Comparison of ENCODE assay signal across 1 cellular context in the genomic region with DNA sequence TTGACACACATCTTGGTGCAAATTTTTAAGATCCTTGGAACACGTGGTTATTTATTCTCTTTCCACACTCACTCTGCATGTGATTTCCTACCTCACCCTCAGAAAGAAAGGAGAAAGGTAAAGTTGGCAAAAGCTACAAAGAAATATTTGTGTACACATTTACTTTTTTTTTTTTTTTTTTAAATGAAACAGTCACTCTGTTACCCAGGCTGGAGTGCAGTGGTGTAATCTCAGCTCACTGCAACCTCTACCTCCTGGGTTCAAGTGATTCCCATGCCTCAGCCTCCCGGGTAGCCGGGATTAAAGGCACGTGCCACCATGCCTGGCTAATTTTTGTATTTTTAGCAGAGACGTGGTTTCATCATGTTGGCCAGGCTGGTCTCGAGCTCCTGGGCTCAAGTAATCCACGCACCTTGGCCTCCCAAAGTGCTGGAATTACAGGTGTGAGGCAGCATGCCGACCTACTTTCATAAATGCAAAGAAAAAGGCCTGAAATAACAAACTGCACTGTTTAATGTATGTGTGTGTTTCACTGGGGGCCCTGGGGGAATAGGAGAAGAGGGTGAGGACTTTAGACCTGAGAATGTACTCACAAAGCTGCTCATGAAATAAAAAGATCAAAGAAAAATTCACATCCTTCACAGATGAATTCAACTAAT.
TF ChIP-seq lines count a peak whose summit lies in the region.

No MANE protein-coding gene starts in this region.

TF ChIP-seq in HepG2, 621 proteins besides CTCF, POLR2A, EP300 and RAD21 (continued from another document and continues in another):
- TF ChIP-seq AFF4 (CRISPR knock-in tag; IDR thresholded peaks at IDR 0.05) (no peak), RORA (CRISPR knock-in tag; IDR thresholded peaks at IDR 0.05) (0 out of 2 replicates have a peak, but pooled peaks have one; percentile 71), ZNF780A (CRISPR knock-in tag; IDR thresholded peaks at IDR 0.05) (no peak), GATA4 (IDR thresholded peaks at IDR 0.05; ENCODE audit: borderline replicate concordance, low read depth) (peak; percentile 54; the same call in 1 of the 2 replicates), ZNF160 (CRISPR knock-in tag; IDR thresholded peaks at IDR 0.05) (no peak), GMEB1 (CRISPR knock-in tag; IDR thresholded peaks at IDR 0.05; ENCODE audit: borderline replicate concordance) (no peak), SETDB1 (CRISPR knock-in tag; IDR thresholded peaks at IDR 0.05; ENCODE audit: borderline replicate concordance) (no peak), GRHL1 (CRISPR knock-in tag; conservative IDR thresholded peaks at IDR 0.05) (no peak), CHD4 (IDR thresholded peaks at IDR 0.05; ENCODE audit: borderline replicate concordance, low read length) (no peak), HNRNPH1 (optimal IDR thresholded peaks at IDR 0.05; ENCODE audit: low read depth, low read length) (no peak), SNRNP70 (IDR thresholded peaks at IDR 0.05; ENCODE audit: low read depth, low read length) (no peak), ZNF777 (CRISPR knock-in tag; IDR thresholded peaks at IDR 0.05) (no peak), XBP1 (CRISPR knock-in tag; IDR thresholded peaks at IDR 0.05) (no peak), FOSL1 (CRISPR knock-in tag; IDR thresholded peaks at IDR 0.05; ENCODE audit: borderline replicate concordance) (no peak), ZNF790 (CRISPR knock-in tag; IDR thresholded peaks at IDR 0.05; ENCODE audit: borderline replicate concordance) (no peak), DR1 (CRISPR knock-in tag; IDR thresholded peaks at IDR 0.05) (no peak), ZNF737 (CRISPR knock-in tag; IDR thresholded peaks at IDR 0.05; ENCODE audit: borderline replicate concordance) (no peak), PHF20 (CRISPR knock-in tag; IDR thresholded peaks at IDR 0.05) (no peak), TRAFD1 (CRISPR knock-in tag; IDR thresholded peaks at IDR 0.05; ENCODE audit: borderline replicate concordance) (no peak), NFE2 (CRISPR knock-in tag; IDR thresholded peaks at IDR 0.05) (no peak), TBX3 (IDR thresholded peaks at IDR 0.05; ENCODE audit: borderline replicate concordance) (peak; percentile 64; the same call in 1 of the 2 replicates), PBX2 (CRISPR knock-in tag; IDR thresholded peaks at IDR 0.05) (no peak), GATAD2A (CRISPR knock-in tag; IDR thresholded peaks at IDR 0.05) (peak; percentile 48), RARA (CRISPR knock-in tag; IDR thresholded peaks at IDR 0.05) (peak; percentile 41; the same call in 1 of the 2 replicates), ZNF615 (CRISPR knock-in tag; IDR thresholded peaks at IDR 0.05; ENCODE audit: borderline replicate concordance) (no peak), FOXP1 (IDR thresholded peaks at IDR 0.05) (no peak), FOXP1 (CRISPR knock-in tag; IDR thresholded peaks at IDR 0.05) (peak; percentile 60; the same call in 1 of the 2 replicates), ATF7 (IDR thresholded peaks at IDR 0.05) (no peak), ATF7 (CRISPR knock-in tag; IDR thresholded peaks at IDR 0.05) (no peak), ZNF883 (CRISPR knock-in tag; IDR thresholded peaks at IDR 0.05; ENCODE audit: not compliant biosample characterization) (no peak), THAP9 (CRISPR knock-in tag; IDR thresholded peaks at IDR 0.05; ENCODE audit: borderline replicate concordance) (no peak), KLF12 (CRISPR knock-in tag; IDR thresholded peaks at IDR 0.05; ENCODE audit: borderline replicate concordance) (no peak), FOXJ3 (CRISPR knock-in tag; IDR thresholded peaks at IDR 0.05; ENCODE audit: borderline replicate concordance) (peak; percentile 67; the same call in 1 of the 2 replicates), ATF7-NPFF (CRISPR knock-in tag; IDR thresholded peaks at IDR 0.05; ENCODE audit: low read depth) (no peak), ZFP41 (CRISPR knock-in tag; IDR thresholded peaks at IDR 0.05; ENCODE audit: borderline replicate concordance) (no peak), FIP1L1 (IDR thresholded peaks at IDR 0.05; ENCODE audit: borderline replicate concordance, insufficient read depth, low read depth, low read length) (no peak), MXD3 (CRISPR knock-in tag; IDR thresholded peaks at IDR 0.05) (no peak), SNAPC5 (CRISPR knock-in tag; IDR thresholded peaks at IDR 0.05; ENCODE audit: borderline replicate concordance) (no peak), GTF2F1 (IDR thresholded peaks at IDR 0.05; ENCODE audit: low read length) (no peak), FLYWCH1 (CRISPR knock-in tag; IDR thresholded peaks at IDR 0.05) (no peak), TCF12 (IDR thresholded peaks at IDR 0.05) (no peak), TCF12 (CRISPR knock-in tag; IDR thresholded peaks at IDR 0.05) (no peak)
- TF ChIP-seq, protein P1, sequence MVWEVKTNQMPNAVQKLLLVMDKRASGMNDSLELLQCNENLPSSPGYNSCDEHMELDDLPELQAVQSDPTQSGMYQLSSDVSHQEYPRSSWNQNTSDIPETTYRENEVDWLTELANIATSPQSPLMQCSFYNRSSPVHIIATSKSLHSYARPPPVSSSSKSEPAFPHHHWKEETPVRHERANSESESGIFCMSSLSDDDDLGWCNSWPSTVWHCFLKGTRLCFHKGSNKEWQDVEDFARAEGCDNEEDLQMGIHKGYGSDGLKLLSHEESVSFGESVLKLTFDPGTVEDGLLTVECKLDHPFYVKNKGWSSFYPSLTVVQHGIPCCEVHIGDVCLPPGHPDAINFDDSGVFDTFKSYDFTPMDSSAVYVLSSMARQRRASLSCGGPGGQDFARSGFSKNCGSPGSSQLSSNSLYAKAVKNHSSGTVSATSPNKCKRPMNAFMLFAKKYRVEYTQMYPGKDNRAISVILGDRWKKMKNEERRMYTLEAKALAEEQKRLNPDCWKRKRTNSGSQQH (CRISPR knock-in tag; IDR thresholded peaks at IDR 0.05; ENCODE audit: low read depth): no peak
- TF ChIP-seq, protein P2, sequence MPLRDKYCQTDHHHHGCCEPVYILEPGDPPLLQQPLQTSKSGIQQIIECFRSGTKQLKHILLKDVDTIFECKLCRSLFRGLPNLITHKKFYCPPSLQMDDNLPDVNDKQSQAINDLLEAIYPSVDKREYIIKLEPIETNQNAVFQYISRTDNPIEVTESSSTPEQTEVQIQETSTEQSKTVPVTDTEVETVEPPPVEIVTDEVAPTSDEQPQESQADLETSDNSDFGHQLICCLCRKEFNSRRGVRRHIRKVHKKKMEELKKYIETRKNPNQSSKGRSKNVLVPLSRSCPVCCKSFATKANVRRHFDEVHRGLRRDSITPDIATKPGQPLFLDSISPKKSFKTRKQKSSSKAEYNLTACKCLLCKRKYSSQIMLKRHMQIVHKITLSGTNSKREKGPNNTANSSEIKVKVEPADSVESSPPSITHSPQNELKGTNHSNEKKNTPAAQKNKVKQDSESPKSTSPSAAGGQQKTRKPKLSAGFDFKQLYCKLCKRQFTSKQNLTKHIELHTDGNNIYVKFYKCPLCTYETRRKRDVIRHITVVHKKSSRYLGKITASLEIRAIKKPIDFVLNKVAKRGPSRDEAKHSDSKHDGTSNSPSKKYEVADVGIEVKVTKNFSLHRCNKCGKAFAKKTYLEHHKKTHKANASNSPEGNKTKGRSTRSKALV (CRISPR knock-in tag; IDR thresholded peaks at IDR 0.05): no peak
